12 cellular contexts compared by ENCODE assay signal in genomic region chr9:98120476-98120875, GRCh38. TPM values are rescaled to one million over a fixed set of nuclear protein-coding genes. Genes with fewer than 3 reads are reported as not detected.
DNase-seq lines count a peak whose midpoint lies in the region; ATAC-seq and TF ChIP-seq lines count a peak whose summit lies in the region.
"Had no signal": no experiment of that assay in that cellular context is flagged by ENCODE, and none has a peak within 500 bp of the region (broad histone marks: within the 10 kb centered on the region; RNA-seq: fewer than 3 reads in every experiment).

No MANE protein-coding gene starts in this region.

- H3K4me3 Mint-ChIP-seq in activated CD4-positive, alpha-beta memory T cell treated with anti-CD3 and anti-CD28 coated beads for 36 hours: peak overlapping the region; percentile 89
- peak overlapping the region; percentile 80 for H3K4me3 Mint-ChIP-seq in type B pancreatic cell

- no peaks in the 10 kb centered on the region for H3K9me3 Mint-ChIP-seq in activated CD4-positive, alpha-beta memory T cell treated with anti-CD3 and anti-CD28 coated beads for 36 hours
- no peaks in the 10 kb centered on the region for H3K9me3 Mint-ChIP-seq in type B pancreatic cell

- H3K4me3 ChIP-seq in heart left ventricle (no peak overlapping the region), left lung (no peak overlapping the region)
- H3K4me3 ChIP-seq: adrenal gland had no signal

- peaks cover 0 to 62% (median 7%) of the 10 kb centered on the region in 12 donors for H3K4me1 ChIP-seq in heart left ventricle
- H3K4me1 ChIP-seq in left lung: peaks cover 5 to 56% of the 10 kb centered on the region in 2 donors

- peak; percentile 50 for ATAC-seq in Right ventricle myocardium superior (ENCODE audit: poor library complexity)
- ATAC-seq in heart left ventricle: no peak
- ATAC-seq in left lung: peak; percentile 45

- H3K27me3 ChIP-seq in heart left ventricle (no peaks in the 10 kb centered on the region), left lung (no peaks in the 10 kb centered on the region)
- H3K27me3 ChIP-seq: adrenal gland had no signal

- CTCF ChIA-PET in activated CD4-positive, alpha-beta memory T cell treated with anti-CD3 and anti-CD28 coated beads for 36 hours (lab: Charles Lee): interaction anchor here (0.6 to 3.4 kb wide), 7 partner anchors 18 to 217 kb away, joined by 3 to 22 read pairs (median 6); partner anchors contain the start of gene TBC1D2

- H3K36me3 ChIP-seq in heart left ventricle: peaks cover 0 to 10% (median 0%) of the 10 kb centered on the region in 9 donors
- H3K36me3 ChIP-seq in left lung: peaks cover 0 to 25% of the 10 kb centered on the region in 2 donors
- H3K36me3 ChIP-seq: adrenal gland had no signal

- H3K27me3 Mint-ChIP-seq in activated CD4-positive, alpha-beta memory T cell treated with anti-CD3 and anti-CD28 coated beads for 36 hours: no peaks in the 10 kb centered on the region
- H3K27me3 Mint-ChIP-seq in type B pancreatic cell: peaks cover 3% of the 10 kb centered on the region

- H3K27ac ChIP-seq in heart left ventricle: peak overlapping the region in 4 of 12 donors; percentile 22 to 92 (median 30)
- peak overlapping the region; percentile 59 to 94 for H3K27ac ChIP-seq in left lung

- peak overlapping the region; percentile 38 for H3K27ac Mint-ChIP-seq in activated CD4-positive, alpha-beta memory T cell treated with anti-CD3 and anti-CD28 coated beads for 36 hours
- peak overlapping the region; percentile 83 for H3K27ac Mint-ChIP-seq in type B pancreatic cell

- peaks cover 15% of the 10 kb centered on the region for H3K36me3 Mint-ChIP-seq in activated CD4-positive, alpha-beta memory T cell treated with anti-CD3 and anti-CD28 coated beads for 36 hours
- no peaks in the 10 kb centered on the region for H3K36me3 Mint-ChIP-seq in type B pancreatic cell

- DNase-seq in Right ventricle myocardium superior (no peak), heart left ventricle (no peak), left lung (no peak), type B pancreatic cell (ENCODE audit: extremely low spot score, unreplicated experiment) (no peak), HuH-7.5 (ENCODE audit: low spot score) (no peak), pons (ENCODE audit: low spot score) (no peak)
- no peak for DNase-seq in activated CD4-positive, alpha-beta memory T cell treated with anti-CD3 and anti-CD28 coated beads for 36 hours
- no peak for DNase-seq in central memory CD4-positive, alpha-beta T cell
- DNase-seq: Karpas-422; NCI-H510A treated with DMSO at 0.1 percent for 48 hours; stimulated activated CD4-positive, alpha-beta T cell treated with anti-CD3 and anti-CD28 coated beads, Interleukin-12 subunit alpha, Interleukin-12 subunit beta, amount 100 ng/mL, for 4 hours had no signal

- TF ChIP-seq POLR2A in heart left ventricle (IDR thresholded peaks at IDR 0.05): no peak

- H3K9me3 ChIP-seq in heart left ventricle (no peaks in the 10 kb centered on the region), left lung (no peaks in the 10 kb centered on the region)
- H3K9me3 ChIP-seq: adrenal gland had no signal

- POLR2A ChIA-PET in activated CD4-positive, alpha-beta memory T cell treated with anti-CD3 and anti-CD28 coated beads for 36 hours (lab: Charles Lee): interaction anchor here (1.0 kb wide), 1 partner anchor 135 kb away, joined by 3 read pairs; the partner anchor contains the start of gene TBC1D2

- 66 to 73% (median 72%) methylated on average over 3 of the region's 3 CpGs for WGBS in heart left ventricle, 4 donors

- peaks cover 39% of the 10 kb centered on the region for H3K4me1 Mint-ChIP-seq in activated CD4-positive, alpha-beta memory T cell treated with anti-CD3 and anti-CD28 coated beads for 36 hours (ENCODE audit: low read depth)
- H3K4me1 Mint-ChIP-seq in type B pancreatic cell (ENCODE audit: unreplicated experiment): peaks cover 13% of the 10 kb centered on the region

- intact Hi-C loops in Right ventricle myocardium superior (cut with DNase I) (no loop called here), heart left ventricle (cut with DNase I) (no loop called here), left lung (cut with DNase I) (no loop called here)
- intact Hi-C loops in activated CD4-positive, alpha-beta memory T cell treated with anti-CD3 and anti-CD28 coated beads for 36 hours (cut with micrococcal nuclease): no loop called here

- no peak for TF ChIP-seq CTCF in heart left ventricle (IDR thresholded peaks at IDR 0.05)
- no peak for TF ChIP-seq CTCF in left lung (IDR thresholded peaks at IDR 0.05)
- TF ChIP-seq CTCF in type B pancreatic cell (conservative IDR thresholded peaks at IDR 0.05): no peak

RNA-seq across cellular contexts. Expression of gene TRIM14, which starts 1.5 kb away (rescaled TPM):
- 4.9 TPM for total RNA-seq in Right ventricle myocardium superior
- 10 to 100 TPM in 2 of 9 donors, 1 to 10 TPM in 6, under 1 TPM in 1; 0.89 to 20.8 (median 2.9) TPM for total RNA-seq in heart left ventricle
- 1 to 10 TPM in 1 of 2 donors, under 1 TPM in 1; 0.99 to 1.5 TPM for polyA plus RNA-seq in heart left ventricle
- 10 to 100 TPM; 49.1 to 52.7 TPM for total RNA-seq in activated CD4-positive, alpha-beta memory T cell treated with anti-CD3 and anti-CD28 coated beads for 36 hours
- total RNA-seq in left lung: 10 to 100 TPM; 26.8 to 37.2 TPM
- total RNA-seq in type B pancreatic cell (ENCODE audit: low replicate concordance): 9.9 and 18.8 TPM in 2 replicates

Comparison
In these comparisons a context has a peak if more than half of its experiments do, and no peak if none do; other contexts are left out.
1. ATAC-seq: peak in Right ventricle myocardium superior (single experiment) and left lung (single experiment); none in heart left ventricle (0 of 4).